Comparison of ENCODE assay signal across 1 cellular context in the genomic region with DNA sequence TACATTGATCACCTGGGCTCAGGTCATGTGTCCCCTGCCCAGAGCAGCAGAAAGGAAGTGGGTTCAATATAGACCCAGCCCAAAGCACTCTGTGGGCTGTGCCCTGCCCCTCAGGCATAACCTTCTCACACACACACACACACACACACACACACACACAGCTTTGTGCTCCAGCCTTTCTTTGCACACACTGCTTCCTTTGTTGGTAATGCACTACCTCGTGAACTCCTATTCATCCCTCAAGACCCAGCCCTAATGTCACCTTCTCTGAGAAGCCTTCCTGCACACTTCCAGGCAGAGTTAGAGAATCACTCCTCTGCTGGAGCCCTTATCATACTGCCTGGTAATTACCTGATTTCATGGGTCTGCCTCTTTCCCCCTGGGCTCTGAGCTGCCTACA.
TF ChIP-seq lines count a peak whose summit lies in the region.

No MANE protein-coding gene starts in this region.

TF ChIP-seq in SK-N-SH treated with all-trans-retinoic acid at 6 μM for 48 hours, 23 proteins besides CTCF, POLR2A, EP300 and RAD21:
- TF ChIP-seq, protein P1, sequence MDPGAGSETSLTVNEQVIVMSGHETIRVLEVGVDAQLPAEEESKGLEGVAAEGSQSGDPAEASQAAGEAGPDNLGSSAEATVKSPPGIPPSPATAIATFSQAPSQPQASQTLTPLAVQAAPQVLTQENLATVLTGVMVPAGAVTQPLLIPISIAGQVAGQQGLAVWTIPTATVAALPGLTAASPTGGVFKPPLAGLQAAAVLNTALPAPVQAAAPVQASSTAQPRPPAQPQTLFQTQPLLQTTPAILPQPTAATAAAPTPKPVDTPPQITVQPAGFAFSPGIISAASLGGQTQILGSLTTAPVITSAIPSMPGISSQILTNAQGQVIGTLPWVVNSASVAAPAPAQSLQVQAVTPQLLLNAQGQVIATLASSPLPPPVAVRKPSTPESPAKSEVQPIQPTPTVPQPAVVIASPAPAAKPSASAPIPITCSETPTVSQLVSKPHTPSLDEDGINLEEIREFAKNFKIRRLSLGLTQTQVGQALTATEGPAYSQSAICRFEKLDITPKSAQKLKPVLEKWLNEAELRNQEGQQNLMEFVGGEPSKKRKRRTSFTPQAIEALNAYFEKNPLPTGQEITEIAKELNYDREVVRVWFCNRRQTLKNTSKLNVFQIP (CRISPR knock-in tag; IDR thresholded peaks at IDR 0.05; ENCODE audit: borderline replicate concordance, low read depth): no peak
- peak; percentile 95 for TF ChIP-seq ZFP3 (CRISPR knock-in tag; IDR thresholded peaks at IDR 0.05)
